In the genomic region with DNA sequence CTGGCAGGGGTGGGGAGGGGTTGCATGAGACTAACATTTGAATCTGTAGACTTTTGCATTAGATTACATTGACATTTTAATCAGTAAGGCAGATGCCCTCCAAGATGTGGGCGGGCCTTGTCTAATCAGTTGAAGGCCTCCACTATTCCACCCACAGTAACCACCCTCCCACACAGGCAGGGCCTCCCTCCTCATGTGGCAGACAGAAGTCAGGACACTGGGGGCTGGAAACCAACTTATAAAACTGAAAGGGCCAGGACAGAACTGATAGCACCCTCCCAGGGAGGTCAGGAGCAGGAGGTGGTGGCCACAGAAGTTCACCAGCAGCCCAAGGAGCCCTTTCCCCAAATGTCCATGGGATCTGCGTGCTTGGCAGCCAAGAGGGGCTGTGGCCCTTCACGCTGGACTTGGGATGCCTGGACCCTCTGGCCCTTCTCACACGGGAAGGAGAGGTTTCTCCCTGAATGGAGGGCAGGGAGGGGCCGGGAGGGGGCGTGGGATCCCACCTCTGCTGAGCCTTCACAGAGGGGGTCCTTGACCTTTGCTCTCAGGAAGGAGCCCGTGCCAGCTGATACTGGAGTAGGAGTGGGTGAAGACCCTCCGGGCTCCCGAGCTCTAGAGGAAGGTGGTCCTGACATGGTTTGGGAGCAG, we compare ENCODE assay signal across 1 cellular context.
TF ChIP-seq lines count a peak whose summit lies in the region.

No MANE protein-coding gene starts in this region.

TF ChIP-seq in GM12878, 131 proteins besides CTCF, POLR2A, EP300 and RAD21:
- TF ChIP-seq RUNX3 (IDR thresholded peaks at IDR 0.05; ENCODE audit: low read length) (0 out of 2 replicates have a peak, but pooled peaks have one; percentile 6), NBN (IDR thresholded peaks at IDR 0.05) (no peak)
